In genomic region chr12:6613015-6613775, GRCh38 we compare ENCODE assay signal across 8 cellular contexts. TPM values are rescaled to one million over a fixed set of nuclear protein-coding genes. Genes with fewer than 3 reads are reported as not detected.
A peak's percentile ranks its signal among the peaks of the same experiment; 100 is the strongest.
DNase-seq lines count a peak whose midpoint lies in the region; ATAC-seq, FAIRE-seq and TF ChIP-seq lines count a peak whose summit lies in the region.

No MANE protein-coding gene starts in this region.

- H3K27me3 Mint-ChIP-seq in activated naive CD8-positive, alpha-beta T cell treated with anti-CD3 and anti-CD28 coated beads, Interleukin-2, amount 50 U/mL, for 24 hours, result no peaks in the 10 kb centered on the region

- H3K4me1 Mint-ChIP-seq in activated naive CD8-positive, alpha-beta T cell treated with anti-CD3 and anti-CD28 coated beads, Interleukin-2, amount 50 U/mL, for 24 hours, result peaks cover 45% of the 10 kb centered on the region

- no peak for TF ChIP-seq CTCF in AG10803 (conservative IDR thresholded peaks at IDR 0.05; ENCODE audit: low read length)
- no peak for TF ChIP-seq CTCF in pancreas (IDR thresholded peaks at IDR 0.05)

- ATAC-seq in activated naive CD8-positive, alpha-beta T cell treated with anti-CD3 and anti-CD28 coated beads, Interleukin-2, amount 50 U/mL, for 24 hours, result peak; percentile 17
- ATAC-seq in left cardiac atrium (peak; percentile 36 to 45), pancreas (peak; percentile 11 to 41 (median 24))

- no peaks in the 10 kb centered on the region for H3K36me3 Mint-ChIP-seq in activated naive CD8-positive, alpha-beta T cell treated with anti-CD3 and anti-CD28 coated beads, Interleukin-2, amount 50 U/mL, for 24 hours (ENCODE audit: low read depth)

- no peak for TF ChIP-seq POLR2A in H54 (IDR thresholded peaks at IDR 0.05; ENCODE audit: low read depth, low read length)

- H3K36me3 ChIP-seq in pancreas, result no peaks in the 10 kb centered on the region

- H3K4me1 ChIP-seq in pancreas, result peaks cover 13 to 18% (median 15%) of the 10 kb centered on the region in 3 donors

- H3K9me3 Mint-ChIP-seq in activated naive CD8-positive, alpha-beta T cell treated with anti-CD3 and anti-CD28 coated beads, Interleukin-2, amount 50 U/mL, for 24 hours, result no peaks in the 10 kb centered on the region

- no peaks in the 10 kb centered on the region for H3K9me3 ChIP-seq in pancreas

- peak overlapping the region; percentile 26; the same call in 1 of the 2 replicates for H3K4me3 ChIP-seq in AG10803 (ENCODE audit: low read length)
- no peak overlapping the region for H3K4me3 ChIP-seq in pancreas

- H3K27ac Mint-ChIP-seq in activated naive CD8-positive, alpha-beta T cell treated with anti-CD3 and anti-CD28 coated beads, Interleukin-2, amount 50 U/mL, for 24 hours, result no peak overlapping the region

- WGBS in pancreas, 2 donors, result 12 to 14% methylated on average over 17 of the region's 17 CpGs

- H3K27me3 ChIP-seq in pancreas, result no peaks in the 10 kb centered on the region

- FAIRE-seq in H54 (lab: Jason Lieb, UNC), result no peak
- no peak for FAIRE-seq in pancreas (lab: Jason Lieb, UNC)

- peak overlapping the region; percentile 73 to 88 (median 80) for H3K27ac ChIP-seq in pancreas

- DNase-seq in AG10803 (ENCODE audit: low read depth) (peak; percentile 70), H54 (ENCODE audit: insufficient read length, low spot score) (peak; percentile 65), NCI-H345 treated with DMSO at 0.1 percent for 48 hours (lab: John Stamatoyannopoulos, UW; ENCODE audit: unreplicated experiment) (peak; percentile 87), left cardiac atrium (peak; percentile 80), pancreas (peak in 5 of 6 donors; percentile 51 to 79 (median 62)), foreskin melanocyte (no peak)
- no peak for DNase-seq in activated naive CD8-positive, alpha-beta T cell treated with anti-CD3 and anti-CD28 coated beads, Interleukin-2, amount 50 U/mL, for 24 hours
- no peak for DNase-seq in activated CD4-positive, CD25-positive, alpha-beta regulatory T cell treated with anti-CD3 and anti-CD28 coated beads, Interleukin-2, amount 50 U/mL, for 72 hours

- intact Hi-C loops in left cardiac atrium (cut with DNase I) (loop anchor here (10.0 kb wide), 2 partner anchors 82 to 212 kb away; partner anchors contain the start of genes GPR162 (in 2 of the 2) and P3H3 (in 2 of the 2)), pancreas (cut with DNase I) (no loop called here)

- H3K4me3 Mint-ChIP-seq in activated naive CD8-positive, alpha-beta T cell treated with anti-CD3 and anti-CD28 coated beads, Interleukin-2, amount 50 U/mL, for 24 hours, result no peak overlapping the region

RNA-seq across cellular contexts. Expression of gene CHD4, which starts 6.0 kb away (rescaled TPM):
- total RNA-seq in left cardiac atrium (100 to 1,000 TPM; 117 to 151 TPM), pancreas (100 to 1,000 TPM in 3 of 6 donors, 10 to 100 TPM in 3; 96.5 to 123 (median 105) TPM)
- 100 to 1,000 TPM; 125 to 134 TPM for polyA plus RNA-seq in pancreas

RNA-seq across cellular contexts. Expression of gene LPAR5, which starts 22.6 kb away (rescaled TPM):
- total RNA-seq in left cardiac atrium (1 to 10 TPM; 1.8 to 2.9 TPM), pancreas (1 to 10 TPM in 2 of 6 donors, under 1 TPM in 4; 0.09 to 2.4 (median 0.71) TPM)
- under 1 TPM; 0.19 to 0.23 TPM for polyA plus RNA-seq in pancreas

RNA-seq across cellular contexts. Expression of gene ACRBP, which starts 34.0 kb away (rescaled TPM):
- total RNA-seq in left cardiac atrium (under 1 TPM; 0.60 to 0.88 TPM), pancreas (1 to 10 TPM; 1.3 to 4.1 (median 1.8) TPM)
- 1 to 10 TPM; 1.2 to 2.2 TPM for polyA plus RNA-seq in pancreas

RNA-seq across cellular contexts. Expression of gene NOP2, which starts 45.1 kb away (rescaled TPM):
- total RNA-seq in left cardiac atrium, result 10 to 100 TPM; 16.0 to 30.5 TPM
- 10 to 100 TPM in 4 of 6 donors, 1 to 10 TPM in 2; 9.1 to 17.7 (median 15.1) TPM for total RNA-seq in pancreas
- polyA plus RNA-seq in pancreas, result 10 to 100 TPM; 32.2 to 41.3 TPM

RNA-seq across cellular contexts. Expression of gene ING4, which starts 49.7 kb away (rescaled TPM):
- 10 to 100 TPM; 16.8 to 28.5 TPM for total RNA-seq in left cardiac atrium
- 10 to 100 TPM in 5 of 6 donors, 1 to 10 TPM in 1; 9.0 to 24.9 (median 12.1) TPM for total RNA-seq in pancreas
- polyA plus RNA-seq in pancreas, result 10 to 100 TPM; 15.7 to 29.6 TPM

Comparison
In these comparisons a context has a peak if more than half of its experiments do, and no peak if none do; other contexts are left out.
1. DNase-seq: peak in AG10803 (single experiment), H54 (single experiment), NCI-H345 treated with DMSO at 0.1 percent for 48 hours (single experiment), left cardiac atrium (single experiment) and pancreas (5 of 6); none in activated naive CD8-positive, alpha-beta T cell treated with anti-CD3 and anti-CD28 coated beads, Interleukin-2, amount 50 U/mL, for 24 hours (single experiment), activated CD4-positive, CD25-positive, alpha-beta regulatory T cell treated with anti-CD3 and anti-CD28 coated beads, Interleukin-2, amount 50 U/mL, for 72 hours (single experiment) and foreskin melanocyte (single experiment).
2. intact Hi-C loops: an anchor here in left cardiac atrium (10.0 kb wide); none called in pancreas.
3. Peak in every context shown above with its lines, with median percentiles within 50 percentile points of each other: ATAC-seq.